ENCODE assay signal across 2 cellular contexts in the genomic region with DNA sequence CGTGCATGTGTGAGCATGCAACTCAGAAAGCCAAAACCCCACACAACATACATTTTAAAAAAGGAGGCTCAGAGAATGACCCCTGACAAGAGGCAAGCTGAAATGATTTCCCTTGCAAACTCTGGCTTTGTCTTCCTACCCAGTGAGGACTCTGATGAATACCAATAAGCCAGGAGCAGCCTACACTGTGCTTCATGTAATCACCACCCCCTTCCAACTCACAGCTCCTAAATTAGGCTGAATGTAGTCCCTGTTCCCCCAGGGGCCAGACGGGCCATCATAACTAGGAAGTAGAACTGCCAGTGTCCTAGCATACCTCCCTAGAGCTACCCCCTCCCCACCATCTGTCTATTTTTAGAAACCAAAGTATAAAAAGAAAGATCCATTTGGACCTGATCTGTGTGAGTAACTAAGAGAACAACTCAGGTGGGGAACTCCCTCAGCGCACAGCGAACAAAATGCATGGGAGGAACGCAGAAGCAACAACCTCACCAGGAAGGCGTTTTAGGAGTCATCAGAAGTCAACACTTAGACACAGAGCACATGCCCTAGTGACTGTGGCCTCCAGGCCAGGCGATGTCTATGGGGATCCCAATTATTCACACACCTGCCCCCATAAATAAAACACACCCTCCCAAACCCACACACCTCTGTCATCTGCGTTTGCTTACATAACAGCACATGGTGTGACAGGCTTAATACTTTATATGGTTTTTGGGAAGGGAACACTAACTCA.
TF ChIP-seq lines count a peak whose summit lies in the region.

No MANE protein-coding gene starts in this region.

TF ChIP-seq in HepG2, 621 proteins besides CTCF, POLR2A, EP300 and RAD21:
- no peak for TF ChIP-seq HOXA3 (CRISPR knock-in tag; IDR thresholded peaks at IDR 0.05)
- no peak for TF ChIP-seq HHEX (CRISPR knock-in tag; IDR thresholded peaks at IDR 0.05)
- no peak for TF ChIP-seq IRX3 (CRISPR knock-in tag; IDR thresholded peaks at IDR 0.05; ENCODE audit: borderline replicate concordance, low read depth)
- TF ChIP-seq STAT5B (CRISPR knock-in tag; IDR thresholded peaks at IDR 0.05) = no peak
- TF ChIP-seq, protein P1, sequence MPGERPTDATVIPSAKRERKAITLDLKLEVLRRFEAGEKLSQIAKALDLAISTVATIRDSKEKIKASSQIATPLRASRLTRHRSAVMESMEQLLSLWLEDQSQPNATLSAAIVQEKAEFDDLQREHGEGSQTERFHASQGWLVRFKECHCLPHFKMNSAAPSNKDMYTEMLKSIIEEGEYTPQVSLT (CRISPR knock-in tag; IDR thresholded peaks at IDR 0.05; ENCODE audit: borderline replicate concordance, low read depth) = no peak
- TF ChIP-seq, protein P2, sequence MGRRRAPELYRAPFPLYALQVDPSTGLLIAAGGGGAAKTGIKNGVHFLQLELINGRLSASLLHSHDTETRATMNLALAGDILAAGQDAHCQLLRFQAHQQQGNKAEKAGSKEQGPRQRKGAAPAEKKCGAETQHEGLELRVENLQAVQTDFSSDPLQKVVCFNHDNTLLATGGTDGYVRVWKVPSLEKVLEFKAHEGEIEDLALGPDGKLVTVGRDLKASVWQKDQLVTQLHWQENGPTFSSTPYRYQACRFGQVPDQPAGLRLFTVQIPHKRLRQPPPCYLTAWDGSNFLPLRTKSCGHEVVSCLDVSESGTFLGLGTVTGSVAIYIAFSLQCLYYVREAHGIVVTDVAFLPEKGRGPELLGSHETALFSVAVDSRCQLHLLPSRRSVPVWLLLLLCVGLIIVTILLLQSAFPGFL (CRISPR knock-in tag; IDR thresholded peaks at IDR 0.05) = no peak
- no peak for TF ChIP-seq SRSF4 (IDR thresholded peaks at IDR 0.05; ENCODE audit: low read depth, low read length, poor library complexity, severe bottlenecking)
- no peak for TF ChIP-seq CHD4 (IDR thresholded peaks at IDR 0.05; ENCODE audit: borderline replicate concordance, low read length)
- TF ChIP-seq, protein P3, sequence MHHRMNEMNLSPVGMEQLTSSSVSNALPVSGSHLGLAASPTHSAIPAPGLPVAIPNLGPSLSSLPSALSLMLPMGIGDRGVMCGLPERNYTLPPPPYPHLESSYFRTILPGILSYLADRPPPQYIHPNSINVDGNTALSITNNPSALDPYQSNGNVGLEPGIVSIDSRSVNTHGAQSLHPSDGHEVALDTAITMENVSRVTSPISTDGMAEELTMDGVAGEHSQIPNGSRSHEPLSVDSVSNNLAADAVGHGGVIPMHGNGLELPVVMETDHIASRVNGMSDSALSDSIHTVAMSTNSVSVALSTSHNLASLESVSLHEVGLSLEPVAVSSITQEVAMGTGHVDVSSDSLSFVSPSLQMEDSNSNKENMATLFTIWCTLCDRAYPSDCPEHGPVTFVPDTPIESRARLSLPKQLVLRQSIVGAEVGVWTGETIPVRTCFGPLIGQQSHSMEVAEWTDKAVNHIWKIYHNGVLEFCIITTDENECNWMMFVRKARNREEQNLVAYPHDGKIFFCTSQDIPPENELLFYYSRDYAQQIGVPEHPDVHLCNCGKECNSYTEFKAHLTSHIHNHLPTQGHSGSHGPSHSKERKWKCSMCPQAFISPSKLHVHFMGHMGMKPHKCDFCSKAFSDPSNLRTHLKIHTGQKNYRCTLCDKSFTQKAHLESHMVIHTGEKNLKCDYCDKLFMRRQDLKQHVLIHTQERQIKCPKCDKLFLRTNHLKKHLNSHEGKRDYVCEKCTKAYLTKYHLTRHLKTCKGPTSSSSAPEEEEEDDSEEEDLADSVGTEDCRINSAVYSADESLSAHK (CRISPR knock-in tag; IDR thresholded peaks at IDR 0.05; ENCODE audit: borderline replicate concordance) = no peak
- no peak for TF ChIP-seq RORA (CRISPR knock-in tag; IDR thresholded peaks at IDR 0.05)

TF ChIP-seq in neural cell, 6 proteins besides CTCF, POLR2A, EP300 and RAD21:
- no peak for TF ChIP-seq TAF1 (IDR thresholded peaks at IDR 0.05; ENCODE audit: low read depth)
- no peak for TF ChIP-seq POLR2AphosphoS5 (IDR thresholded peaks at IDR 0.05)
- TF ChIP-seq, protein P4, sequence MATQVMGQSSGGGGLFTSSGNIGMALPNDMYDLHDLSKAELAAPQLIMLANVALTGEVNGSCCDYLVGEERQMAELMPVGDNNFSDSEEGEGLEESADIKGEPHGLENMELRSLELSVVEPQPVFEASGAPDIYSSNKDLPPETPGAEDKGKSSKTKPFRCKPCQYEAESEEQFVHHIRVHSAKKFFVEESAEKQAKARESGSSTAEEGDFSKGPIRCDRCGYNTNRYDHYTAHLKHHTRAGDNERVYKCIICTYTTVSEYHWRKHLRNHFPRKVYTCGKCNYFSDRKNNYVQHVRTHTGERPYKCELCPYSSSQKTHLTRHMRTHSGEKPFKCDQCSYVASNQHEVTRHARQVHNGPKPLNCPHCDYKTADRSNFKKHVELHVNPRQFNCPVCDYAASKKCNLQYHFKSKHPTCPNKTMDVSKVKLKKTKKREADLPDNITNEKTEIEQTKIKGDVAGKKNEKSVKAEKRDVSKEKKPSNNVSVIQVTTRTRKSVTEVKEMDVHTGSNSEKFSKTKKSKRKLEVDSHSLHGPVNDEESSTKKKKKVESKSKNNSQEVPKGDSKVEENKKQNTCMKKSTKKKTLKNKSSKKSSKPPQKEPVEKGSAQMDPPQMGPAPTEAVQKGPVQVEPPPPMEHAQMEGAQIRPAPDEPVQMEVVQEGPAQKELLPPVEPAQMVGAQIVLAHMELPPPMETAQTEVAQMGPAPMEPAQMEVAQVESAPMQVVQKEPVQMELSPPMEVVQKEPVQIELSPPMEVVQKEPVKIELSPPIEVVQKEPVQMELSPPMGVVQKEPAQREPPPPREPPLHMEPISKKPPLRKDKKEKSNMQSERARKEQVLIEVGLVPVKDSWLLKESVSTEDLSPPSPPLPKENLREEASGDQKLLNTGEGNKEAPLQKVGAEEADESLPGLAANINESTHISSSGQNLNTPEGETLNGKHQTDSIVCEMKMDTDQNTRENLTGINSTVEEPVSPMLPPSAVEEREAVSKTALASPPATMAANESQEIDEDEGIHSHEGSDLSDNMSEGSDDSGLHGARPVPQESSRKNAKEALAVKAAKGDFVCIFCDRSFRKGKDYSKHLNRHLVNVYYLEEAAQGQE (IDR thresholded peaks at IDR 0.05; ENCODE audit: borderline replicate concordance) = no peak
- no peak for TF ChIP-seq MXI1 (conservative IDR thresholded peaks at IDR 0.05; ENCODE audit: poor library complexity, severe bottlenecking)
- no peak for TF ChIP-seq SMC3 (conservative IDR thresholded peaks at IDR 0.05; ENCODE audit: poor library complexity)
- TF ChIP-seq EZH2 (IDR thresholded peaks at IDR 0.05; ENCODE audit: borderline replicate concordance, insufficient read depth, low read length, poor library complexity, severe bottlenecking) = no peak
